ENCODE assay signal across 8 cellular contexts in genomic region chr12:57632898-57633825, GRCh38. TPM values are rescaled to one million over a fixed set of nuclear protein-coding genes. Genes with fewer than 3 reads are reported as not detected.
DNase-seq lines count a peak whose midpoint lies in the region; ATAC-seq and TF ChIP-seq lines count a peak whose summit lies in the region.

Gene B4GALNT1, minus strand, starts transcription at chr12:57633201. Its CDS starts 1,069 bp downstream, at chr12:57632132.

- TF ChIP-seq CTCF in AG09309 (IDR thresholded peaks at IDR 0.05; ENCODE audit: control insufficient read depth, insufficient read depth, low read depth, low read length, missing control alignments), result peak; percentile 84

- DNase-seq in AG09309 (ENCODE audit: low read depth), result no peak
- DNase-seq in NCI-H510A (lab: John Stamatoyannopoulos, UW), result peak; percentile 77
- peak; percentile 53 to 55 for DNase-seq in activated CD4-positive, alpha-beta T cell treated with anti-CD3 and anti-CD28 coated beads, Interleukin-2, amount 50 U/mL, for 4 hours
- peak; percentile 44 for DNase-seq in effector CD4-positive, alpha-beta T cell
- DNase-seq in lung microvascular endothelial cell (ENCODE audit: low read depth in 2 of 2), result peak; percentile 63
- DNase-seq in stimulated activated CD8-positive, alpha-beta memory T cell treated with anti-CD3 and anti-CD28 coated beads, Interleukin-15, amount 100 ng/mL, for 24 hours (ENCODE audit: low read depth), result peak; percentile 43

- H3K4me3 ChIP-seq in AG09309 (ENCODE audit: control insufficient read depth, low read depth, low read length), result peak within 1 kb of the TSS; percentile 59

- peak; percentile 70 for ATAC-seq in GM18858 (IDR thresholded peaks at IDR 0.05; ENCODE audit: unreplicated experiment)
- peak; percentile 66 for ATAC-seq in HG03108 (IDR thresholded peaks at IDR 0.05; ENCODE audit: unreplicated experiment)

RNA-seq across cellular contexts. Expression of gene B4GALNT1, which starts in this region (rescaled TPM):
- total RNA-seq in lung microvascular endothelial cell, result under 0.01 TPM in 1 of 2 replicates, not detected in the other

Comparison
In these comparisons a context has a peak if more than half of its experiments do, and no peak if none do; other contexts are left out.
1. Peak in DNase-seq in lung microvascular endothelial cell; RNA of the gene not detected or under 1 TPM.